Comparison of ENCODE assay signal across 8 cellular contexts in the genomic region with DNA sequence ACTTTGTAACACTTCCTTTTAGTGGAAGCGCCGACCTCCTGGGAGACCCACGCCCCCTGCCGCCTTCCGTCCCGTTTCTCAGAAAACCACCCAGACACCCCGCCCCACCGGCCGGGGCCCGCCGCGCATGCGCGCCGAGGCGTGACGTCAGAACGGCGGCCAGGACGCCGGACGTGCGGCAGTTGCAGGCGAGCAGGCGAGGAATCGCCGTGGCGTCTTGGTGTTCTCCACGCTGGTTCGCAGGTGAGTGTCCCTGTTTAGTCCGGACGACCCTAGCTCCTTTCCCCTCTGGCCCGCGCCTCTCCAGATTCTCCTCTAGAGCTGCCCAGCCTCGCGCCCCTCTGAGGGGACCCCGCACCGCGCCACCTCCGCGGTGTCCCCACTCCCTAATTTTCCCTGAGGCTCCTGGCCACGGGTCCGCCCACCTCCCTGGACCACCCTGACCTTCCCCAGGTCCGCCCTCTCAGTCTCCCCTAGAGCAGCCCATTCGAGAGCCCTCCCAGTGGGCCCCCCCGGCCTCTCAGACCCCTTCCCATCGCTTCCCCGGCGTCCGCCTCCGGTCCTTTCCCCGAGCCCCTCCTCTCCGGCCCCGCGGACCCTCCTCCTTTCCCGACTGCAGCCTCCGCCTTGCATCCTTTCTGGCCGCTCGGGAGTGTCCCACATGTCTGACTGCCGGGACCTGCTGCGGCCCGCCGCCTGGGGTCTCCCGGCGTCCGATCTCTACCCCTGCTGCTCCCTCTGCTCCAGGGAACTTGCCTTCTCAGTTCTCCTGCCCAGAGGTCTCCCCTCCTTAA.
DNase-seq lines count a peak whose midpoint lies in the region; ATAC-seq and TF ChIP-seq lines count a peak whose summit lies in the region.

A gene with protein sequence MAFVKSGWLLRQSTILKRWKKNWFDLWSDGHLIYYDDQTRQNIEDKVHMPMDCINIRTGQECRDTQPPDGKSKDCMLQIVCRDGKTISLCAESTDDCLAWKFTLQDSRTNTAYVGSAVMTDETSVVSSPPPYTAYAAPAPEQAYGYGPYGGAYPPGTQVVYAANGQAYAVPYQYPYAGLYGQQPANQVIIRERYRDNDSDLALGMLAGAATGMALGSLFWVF (plus strand): TSS at position 181 of the 794 bp plus-strand sequence. CDS start 15,606 bp downstream, outside the sequence.

- ATAC-seq in GM18868 (IDR thresholded peaks at IDR 0.05; ENCODE audit: unreplicated experiment) (peak; percentile 73), HG03103 (IDR thresholded peaks at IDR 0.05; ENCODE audit: low read depth, unreplicated experiment) (peak; percentile 61)

- H3K4me3 ChIP-seq in choroid plexus epithelial cell (ENCODE audit: low read depth, low read length) = peak within 1 kb of the TSS; percentile 93

- H3K27me3 ChIP-seq in layer of hippocampus (ENCODE audit: control insufficient read depth, insufficient read depth, low read length) = no peaks in the 10 kb centered on the region

- H3K27ac ChIP-seq in layer of hippocampus (ENCODE audit: low read depth, low read length) = peak within 1 kb of the TSS; percentile 88

- TF ChIP-seq CTCF in choroid plexus epithelial cell (conservative IDR thresholded peaks at IDR 0.05; ENCODE audit: low read depth, low read length) = peak; percentile 26

- DNase-seq in AG08396 (ENCODE audit: low spot score) (peak; percentile 97), NCI-H446 treated with DMSO at 0.1 percent for 48 hours (lab: John Stamatoyannopoulos, UW) (peak; percentile 77), choroid plexus epithelial cell (ENCODE audit: low read depth) (peak; percentile 91)
- DNase-seq in activated CD4-positive, alpha-beta T cell treated with anti-CD3 and anti-CD28 coated beads for 24 hours (ENCODE audit: low read depth in 2 of 2) = peak; percentile 84 to 85
- peak; percentile 93 to 95 for DNase-seq in stimulated activated CD4-positive, alpha-beta T cell treated with anti-CD3 and anti-CD28 coated beads, Interleukin-1b, Interleukin-23, amount 100 ng/mL, for 4 hours (ENCODE audit: low read depth in 2 of 2)

Comparison
In these comparisons a context has a peak if more than half of its experiments do, and no peak if none do; other contexts are left out.
1. Peak in every context shown above with its lines: DNase-seq, ATAC-seq, H3K4me3 ChIP-seq and H3K27ac ChIP-seq.